Comparison of ENCODE assay signal across 11 cellular contexts in genomic region chr3:55720614-55721013, GRCh38.
DNase-seq lines count a peak whose midpoint lies in the region; ATAC-seq and TF ChIP-seq lines count a peak whose summit lies in the region.
"Had no signal": no experiment of that assay in that cellular context is flagged by ENCODE, and none has a peak within 500 bp of the region (broad histone marks: within the 10 kb centered on the region; RNA-seq: fewer than 3 reads in every experiment).

No MANE protein-coding gene starts in this region.

- no peaks in the 10 kb centered on the region for H3K27me3 ChIP-seq in brain microvascular endothelial cell (replicated peaks)
- H3K27me3 ChIP-seq: SJSA1 had no signal

- POLR2A ChIA-PET in activated CD8-positive, alpha-beta T cell treated with anti-CD3 and anti-CD28 coated beads, Interleukin-2, amount 10 ng/mL, durations not matched to agents 7 days and 5 days (lab: Charles Lee): no interaction called here

- H3K36me3 ChIP-seq in brain microvascular endothelial cell (replicated peaks): no peaks in the 10 kb centered on the region
- H3K36me3 ChIP-seq: SJSA1 had no signal

- no peak for ATAC-seq in activated CD8-positive, alpha-beta T cell treated with anti-CD3 and anti-CD28 coated beads, Interleukin-2, amount 10 ng/mL, durations not matched to agents 7 days and 5 days

- H3K27ac Mint-ChIP-seq in activated CD8-positive, alpha-beta T cell treated with anti-CD3 and anti-CD28 coated beads, Interleukin-2, amount 10 ng/mL, durations not matched to agents 7 days and 5 days: no peak overlapping the region

- TF ChIP-seq CTCF in GM12864 (IDR thresholded peaks at IDR 0.05; ENCODE audit: low read depth, low read length, missing control alignments): peak; percentile 58
- peak; percentile 58 for TF ChIP-seq CTCF in brain microvascular endothelial cell (IDR thresholded peaks at IDR 0.05; ENCODE audit: low read depth, low read length, missing control alignments)
- TF ChIP-seq CTCF in coronary artery (IDR thresholded peaks at IDR 0.05): no peak

- H3K36me3 Mint-ChIP-seq in activated CD8-positive, alpha-beta T cell treated with anti-CD3 and anti-CD28 coated beads, Interleukin-2, amount 10 ng/mL, durations not matched to agents 7 days and 5 days (ENCODE audit: low read depth): no peaks in the 10 kb centered on the region

- H3K4me3 Mint-ChIP-seq in activated CD8-positive, alpha-beta T cell treated with anti-CD3 and anti-CD28 coated beads, Interleukin-2, amount 10 ng/mL, durations not matched to agents 7 days and 5 days: no peak overlapping the region
- H3K4me3 Mint-ChIP-seq: central memory CD8-positive, alpha-beta T cell had no signal

- H3K4me3 ChIP-seq in GM12864 (ENCODE audit: low read depth, low read length) (no peak overlapping the region), brain microvascular endothelial cell (ENCODE audit: low read depth, low read length) (no peak overlapping the region), coronary artery (no peak overlapping the region)
- H3K4me3 ChIP-seq: SJSA1 had no signal

- no peaks in the 10 kb centered on the region for H3K4me1 Mint-ChIP-seq in activated CD8-positive, alpha-beta T cell treated with anti-CD3 and anti-CD28 coated beads, Interleukin-2, amount 10 ng/mL, durations not matched to agents 7 days and 5 days (ENCODE audit: low read depth)
- H3K4me1 Mint-ChIP-seq: central memory CD8-positive, alpha-beta T cell had no signal

- no peaks in the 10 kb centered on the region for H3K27me3 Mint-ChIP-seq in activated CD8-positive, alpha-beta T cell treated with anti-CD3 and anti-CD28 coated beads, Interleukin-2, amount 10 ng/mL, durations not matched to agents 7 days and 5 days (ENCODE audit: low read depth)
- H3K27me3 Mint-ChIP-seq: central memory CD8-positive, alpha-beta T cell had no signal

- CTCF ChIA-PET in activated CD8-positive, alpha-beta T cell treated with anti-CD3 and anti-CD28 coated beads, Interleukin-2, amount 10 ng/mL, durations not matched to agents 7 days and 5 days (lab: Charles Lee): no interaction called here

- no peaks in the 10 kb centered on the region for H3K9me3 Mint-ChIP-seq in activated CD8-positive, alpha-beta T cell treated with anti-CD3 and anti-CD28 coated beads, Interleukin-2, amount 10 ng/mL, durations not matched to agents 7 days and 5 days (ENCODE audit: insufficient read depth)

- H3K27ac ChIP-seq in brain microvascular endothelial cell (no peak overlapping the region), coronary artery (no peak overlapping the region)
- H3K27ac ChIP-seq: SJSA1 had no signal

- in situ Hi-C loops in brain microvascular endothelial cell (cut with HindIII; ENCODE audit: low pct_ligation_motif_present, low sequenced_read_pairs): loop anchor here (25.0 kb wide), 2 partner anchors 233 to 558 kb away; partner anchors contain the start of gene WNT5A

- DNase-seq in GM12864 (ENCODE audit: low read depth): no peak
- DNase-seq in HT1080 (ENCODE audit: low read depth): peak; percentile 1
- DNase-seq in brain microvascular endothelial cell: peak; percentile 27
- DNase-seq in midbrain (lab: John Stamatoyannopoulos, UW): peak; percentile 3
- DNase-seq in RKO (ENCODE audit: low spot score): no peak
- DNase-seq in coronary artery (ENCODE audit: low spot score): no peak
- no peak for DNase-seq in hippocampal formation (lab: John Stamatoyannopoulos, UW)
- DNase-seq in activated CD8-positive, alpha-beta T cell treated with anti-CD3 and anti-CD28 coated beads, Interleukin-2, amount 10 ng/mL, durations not matched to agents 7 days and 5 days: no peak
- DNase-seq: posterior cingulate gyrus had no signal

Comparison
In these comparisons a context has a peak if more than half of its experiments do, and no peak if none do; other contexts are left out.
1. DNase-seq: peak in HT1080 (single experiment), brain microvascular endothelial cell (single experiment) and midbrain (single experiment); none in GM12864 (single experiment), RKO (single experiment), coronary artery (single experiment), hippocampal formation (0 of 2) and activated CD8-positive, alpha-beta T cell treated with anti-CD3 and anti-CD28 coated beads, Interleukin-2, amount 10 ng/mL, durations not matched to agents 7 days and 5 days (single experiment).